Comparison of ENCODE assay signal across 1 cellular context in the genomic region with DNA sequence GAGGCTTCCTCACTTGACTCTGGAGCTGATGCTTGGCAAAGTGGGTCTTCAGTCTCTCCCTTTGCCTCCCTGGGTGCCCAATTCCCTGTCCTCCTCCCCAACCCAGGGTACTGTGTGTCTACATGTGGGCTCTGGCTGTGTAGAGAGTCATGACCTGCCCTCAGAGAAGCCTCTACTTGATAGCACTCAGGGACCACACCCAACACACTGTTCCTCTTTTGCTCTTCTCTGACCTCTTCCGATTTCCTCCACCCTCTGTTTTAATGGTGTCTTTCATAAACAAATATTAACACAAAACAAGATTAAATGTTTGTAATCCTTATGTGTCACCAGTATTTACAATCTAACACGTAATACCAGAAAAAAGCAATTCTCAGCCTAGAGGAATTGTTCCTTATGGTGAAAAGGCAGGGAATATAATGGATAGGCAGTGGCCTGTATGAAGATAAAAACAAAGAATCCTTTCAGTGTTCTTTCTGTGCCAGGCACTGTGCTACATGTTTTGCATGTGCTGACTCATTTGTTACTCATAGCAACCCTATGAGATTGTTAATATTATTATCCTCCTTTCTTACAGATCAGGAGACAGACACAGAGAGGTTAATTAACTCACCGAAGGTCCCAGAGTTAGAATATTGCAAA.
TF ChIP-seq lines count a peak whose summit lies in the region.

No MANE protein-coding gene starts in this region.

TF ChIP-seq in HepG2, 621 proteins besides CTCF, POLR2A, EP300 and RAD21:
- no peak for TF ChIP-seq KAT8 (CRISPR knock-in tag; IDR thresholded peaks at IDR 0.05)
